Comparison of ENCODE assay signal across 6 cellular contexts in the genomic region with DNA sequence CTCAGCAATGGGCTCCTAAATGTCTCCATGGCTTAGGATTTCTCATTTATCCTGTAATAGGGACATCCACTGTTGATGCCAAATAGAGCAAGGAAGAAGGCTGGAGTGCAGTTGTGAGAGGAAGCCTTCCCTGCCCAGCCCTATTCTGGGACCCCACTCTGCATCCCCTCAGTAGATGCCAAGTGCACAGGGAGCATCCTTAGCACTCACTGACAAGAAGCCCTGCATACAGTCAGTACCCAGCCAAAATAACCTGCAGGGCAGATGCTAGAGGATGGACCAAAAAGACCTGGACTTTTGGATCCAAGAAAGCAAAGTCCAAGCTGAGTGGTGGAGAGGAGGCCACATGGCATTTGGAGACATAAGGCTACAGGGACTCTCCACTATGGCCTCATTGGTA.
"Had no signal": no experiment of that assay in that cellular context is flagged by ENCODE, and none has a peak within 500 bp of the region (broad histone marks: within the 10 kb centered on the region; RNA-seq: fewer than 3 reads in every experiment).

No MANE protein-coding gene starts in this region.

- ATAC-seq: GM23338, K562 had no signal

- H3K4me3 ChIP-seq: GM23338, K562 had no signal

- H3K9me3 Mint-ChIP-seq: GM23338, H9 had no signal

- H3K4me3 Mint-ChIP-seq: GM23338, H9 had no signal

- H3K27ac Mint-ChIP-seq: GM23338 had no signal

- DNase-seq: H9, HCEC 1CT, IMR-90, KG1 had no signal

- H3K4me1 Mint-ChIP-seq: H9 had no signal
